ENCODE assay signal across 8 cellular contexts in genomic region chr5:78907255-78907886, GRCh38.
DNase-seq lines count a peak whose midpoint lies in the region; ATAC-seq and TF ChIP-seq lines count a peak whose summit lies in the region.

No MANE protein-coding gene starts in this region.

- peak overlapping the region; percentile 94 for H2BK5ac ChIP-seq in IMR-90 (ENCODE audit: low read depth, low read length, poor library complexity, severe bottlenecking)

- peak overlapping the region; percentile 58 for H3K4me2 ChIP-seq in IMR-90 (ENCODE audit: low read depth, low read length)
- no peak overlapping the region for H3K4me2 ChIP-seq in mammary epithelial cell (ENCODE audit: insufficient read depth, low read depth, low read length)

- peak overlapping the region; percentile 90 for H3K18ac ChIP-seq in IMR-90 (ENCODE audit: low read depth, low read length)

- H3K4me3 ChIP-seq in AG04450 (ENCODE audit: low read depth, low read length): no peak overlapping the region
- no peak overlapping the region for H3K4me3 ChIP-seq in IMR-90 (ENCODE audit: insufficient read depth, low read depth, low read length)
- H3K4me3 ChIP-seq in mammary epithelial cell (replicated peaks in 1 of 3; ENCODE audit: insufficient read depth in 1 of 3, low read depth in 2 of 3, low read length in 3 of 3): no peak overlapping the region
- peak overlapping the region in 1 of 2 donors; percentile 20 for H3K4me3 ChIP-seq in muscle layer of colon (ENCODE audit: low read depth in 1 of 2, low read length in 2 of 2)

- H3K9me1 ChIP-seq in IMR-90 (ENCODE audit: insufficient read depth, low read length): peaks cover 8% of the 10 kb centered on the region; the same call in 1 of the 2 replicates

- CTCF ChIA-PET in AG04450 (lab: Charles Lee): interaction anchor here (0.9 kb wide), 2 partner anchors 24 to 226 kb away, joined by 3 to 4 read pairs; no protein-coding TSS in a partner anchor
- CTCF ChIA-PET in IMR-90 (lab: Yijun Ruan, JAX): interaction anchor here (0.6 to 1.5 kb wide), 5 partner anchors 58 to 428 kb away, joined by 3 read pairs; no protein-coding TSS in a partner anchor
- CTCF ChIA-PET in mammary epithelial cell (lab: Charles Lee; ENCODE audit: low non-redundant PET): no interaction called here

- H3K23ac ChIP-seq in IMR-90 (ENCODE audit: low read depth, low read length): peak overlapping the region; percentile 71; the same call in 1 of the 2 replicates

- H2BK15ac ChIP-seq in IMR-90 (ENCODE audit: low read depth, low read length): peak overlapping the region; percentile 97; the same call in 2 of the 3 replicates

- TF ChIP-seq POLR2A in IMR-90 (IDR thresholded peaks at IDR 0.05; ENCODE audit: low read depth, low read length): no peak

- intact Hi-C loops in IMR-90 (cut with micrococcal nuclease) (loop anchor here (5.0 kb wide), 3 partner anchors 400 to 1175 kb away; no protein-coding TSS in a partner anchor), mammary epithelial cell (cut with micrococcal nuclease) (no loop called here)

- H3K4me1 ChIP-seq in IMR-90 (ENCODE audit: control insufficient read depth, insufficient read depth, low read length) (peaks cover 21% of the 10 kb centered on the region), mammary epithelial cell (ENCODE audit: insufficient read depth, low read length) (no peaks in the 10 kb centered on the region), muscle layer of colon (ENCODE audit: insufficient read depth, low read length) (peaks cover 30% of the 10 kb centered on the region)

- no peak for TF ChIP-seq RAD21 in IMR-90 (IDR thresholded peaks at IDR 0.05; ENCODE audit: low read length)

- H4K20me1 ChIP-seq in IMR-90 (ENCODE audit: insufficient read depth, low read length): peaks cover 4% of the 10 kb centered on the region
- no peaks in the 10 kb centered on the region for H4K20me1 ChIP-seq in mammary epithelial cell (ENCODE audit: insufficient read depth, low read length)

- H2AK9ac ChIP-seq in IMR-90 (replicated peaks; ENCODE audit: low read depth, low read length, poor library complexity): no peak overlapping the region

- dilution Hi-C loops in IMR-90 (cut with HindIII; ENCODE audit: low sequenced_read_pairs, unreplicated experiment) (no loop called here), mammary epithelial cell (cut with HindIII; ENCODE audit: low sequenced_read_pairs) (no loop called here)

- peak overlapping the region; percentile 87 to 92 for H4K8ac ChIP-seq in IMR-90 (ENCODE audit: low read depth in 2 of 2, low read length in 2 of 2)

- peak overlapping the region; percentile 83 for H4K91ac ChIP-seq in IMR-90 (ENCODE audit: insufficient read depth, low read depth, low read length)

- peak overlapping the region; percentile 82 for H4K5ac ChIP-seq in IMR-90 (ENCODE audit: low read depth, low read length)

- DNase-seq in AG04450 (ENCODE audit: low read depth, low spot score) (peak; percentile 96), IMR-90 (peak; percentile 99), mammary epithelial cell (peak; percentile 26), NCI-H2196 (lab: John Stamatoyannopoulos, UW; ENCODE audit: unreplicated experiment) (no peak)
- no peak for DNase-seq in activated CD8-positive, alpha-beta memory T cell treated with anti-CD3 and anti-CD28 coated beads, Interleukin-2, amount 50 U/mL, for 48 hours

- peak overlapping the region; percentile 92 for H2AK5ac ChIP-seq in IMR-90 (ENCODE audit: low read depth, low read length)

- H2BK20ac ChIP-seq in IMR-90 (ENCODE audit: low read depth, low read length): peak overlapping the region; percentile 91

- peaks cover under 1 to 5% of the 10 kb centered on the region in 2 experiments; a peak in 2 of 4 replicates for H3K79me1 ChIP-seq in IMR-90 (ENCODE audit: low read depth in 1 of 2, low read length in 2 of 2)

- peak overlapping the region; percentile 89 for H3K4ac ChIP-seq in IMR-90 (ENCODE audit: low read depth, low read length)

- TF ChIP-seq CTCF in AG04450 (IDR thresholded peaks at IDR 0.05; ENCODE audit: low read depth, low read length) (no peak), IMR-90 (conservative IDR thresholded peaks at IDR 0.05; ENCODE audit: low read depth, low read length) (no peak), mammary epithelial cell (conservative IDR thresholded peaks at IDR 0.05 in 1 of 2, IDR thresholded peaks at IDR 0.05 in 1 of 2; ENCODE audit: extremely low read depth in 1 of 2, insufficient read depth in 1 of 2, low read depth in 1 of 2, low read length in 2 of 2) (no peak)

- in situ Hi-C loops in IMR-90 (cut with MboI; ENCODE audit: low sequenced_read_pairs): no loop called here
- in situ Hi-C loops in mammary epithelial cell (cut with MboI; ENCODE audit: low sequenced_read_pairs in 2 of 2): loop anchor here in 1 of 2 donors (10.0 kb wide), 1 partner anchor 57 kb away; no protein-coding TSS in a partner anchor

- H3K9me3 ChIP-seq in AG04450 (ENCODE audit: control insufficient read depth, insufficient read depth, low read length) (no peaks in the 10 kb centered on the region), IMR-90 (ENCODE audit: control insufficient read depth, insufficient read depth, low read length) (no peaks in the 10 kb centered on the region), mammary epithelial cell (replicated peaks; ENCODE audit: insufficient read depth, low read length) (no peaks in the 10 kb centered on the region), muscle layer of colon (ENCODE audit: low read length) (no peaks in the 10 kb centered on the region)

- POLR2A ChIA-PET in AG04450 (lab: Yijun Ruan, JAX): interaction anchor here (0.7 to 1.7 kb wide), 10 partner anchors 17 to 547 kb away, joined by 3 to 11 read pairs (median 4); partner anchors contain the start of genes LHFPL2 and SCAMP1
- POLR2A ChIA-PET in IMR-90 (lab: Charles Lee; ENCODE audit: unreplicated experiment): interaction anchor here (0.6 to 0.8 kb wide), 2 partner anchors 127 to 377 kb away, joined by 3 to 19 read pairs; no protein-coding TSS in a partner anchor

- H3K27ac ChIP-seq in AG04450 (ENCODE audit: low read depth, low read length): peak overlapping the region; percentile 98
- H3K27ac ChIP-seq in IMR-90 (ENCODE audit: insufficient read depth, low read length): peak overlapping the region; percentile 98
- no peak overlapping the region for H3K27ac ChIP-seq in mammary epithelial cell (ENCODE audit: insufficient read depth, low read depth, low read length)
- H3K27ac ChIP-seq in muscle layer of colon (ENCODE audit: low read depth, low read length): peak overlapping the region; percentile 14

- peak overlapping the region; percentile 85 for H3K56ac ChIP-seq in IMR-90 (ENCODE audit: extremely low read depth, insufficient read depth, low read length)

- peak overlapping the region; percentile 93 for H2BK120ac ChIP-seq in IMR-90 (ENCODE audit: low read depth, low read length)

- 0% methylated on average over 5 of the region's 11 CpGs; no CpG with 5 or more reads in 1 of the 2 experiments for WGBS in IMR-90 (ENCODE audit: extremely low coverage in 2 of 2, insufficient read length in 1 of 2), 2 experiments
- WGBS in mammary epithelial cell (ENCODE audit: low coverage, missing lambda C conversion rate): 92% methylated on average over 11 of the region's 11 CpGs

- H3K36me3 ChIP-seq in IMR-90 (ENCODE audit: control insufficient read depth, insufficient read depth, low read length): no peaks in the 10 kb centered on the region
- no peaks in the 10 kb centered on the region for H3K36me3 ChIP-seq in mammary epithelial cell (ENCODE audit: insufficient read depth, low read length)
- H3K36me3 ChIP-seq in muscle layer of colon (ENCODE audit: insufficient read depth, low read length): no peaks in the 10 kb centered on the region

- H3K9ac ChIP-seq in IMR-90 (ENCODE audit: low read depth, low read length) (peak overlapping the region; percentile 16; the same call in 1 of the 2 replicates), mammary epithelial cell (ENCODE audit: insufficient read depth, low read length) (no peak overlapping the region), muscle layer of colon (ENCODE audit: low read length) (no peak overlapping the region)

- no peaks in the 10 kb centered on the region for H3K27me3 ChIP-seq in AG04450 (ENCODE audit: control insufficient read depth, insufficient read depth, low read length)
- H3K27me3 ChIP-seq in IMR-90 (ENCODE audit: control insufficient read depth, insufficient read depth, low read length): no peaks in the 10 kb centered on the region
- H3K27me3 ChIP-seq in mammary epithelial cell (ENCODE audit: insufficient read depth, low read length): no peaks in the 10 kb centered on the region
- no peaks in the 10 kb centered on the region for H3K27me3 ChIP-seq in muscle layer of colon (ENCODE audit: control insufficient read depth in 1 of 2, insufficient read depth in 2 of 2, low read length in 2 of 2)

- peak; percentile 68 for ATAC-seq in IMR-90 (ENCODE audit: low read depth)
- ATAC-seq in GM21737 (IDR thresholded peaks at IDR 0.05; ENCODE audit: unreplicated experiment): no peak
- no peak for ATAC-seq in GM21447 (IDR thresholded peaks at IDR 0.05; ENCODE audit: unreplicated experiment)

- H2AFZ ChIP-seq in IMR-90 (replicated peaks; ENCODE audit: low read length, poor library complexity) (peak overlapping the region; percentile 45), mammary epithelial cell (ENCODE audit: low read depth, low read length) (no peak overlapping the region)

- peak overlapping the region; percentile 66 for H3K14ac ChIP-seq in IMR-90 (replicated peaks; ENCODE audit: low read depth, low read length)

- no TSS peak for BruUV-seq in IMR-90 (replicated peaks; lab: Mats Ljungman, UMichigan)
- no TSS peak for BruUV-seq in mammary epithelial cell (replicated peaks; lab: Mats Ljungman, UMichigan)

- H3K79me2 ChIP-seq in mammary epithelial cell (ENCODE audit: insufficient read depth, low read length): no peaks in the 10 kb centered on the region

TF ChIP-seq in IMR-90, 13 proteins besides CTCF, POLR2A, EP300 and RAD21 (continues in another document):
- TF ChIP-seq NFE2L2 (IDR thresholded peaks at IDR 0.05; ENCODE audit: low read depth, low read length) (0 out of 2 replicates have a peak, but pooled peaks have one; percentile 2), MXI1 (IDR thresholded peaks at IDR 0.05; ENCODE audit: borderline replicate concordance, low read depth, low read length) (0 out of 2 replicates have a peak, but pooled peaks have one; percentile 14), RFX5 (IDR thresholded peaks at IDR 0.05; ENCODE audit: low read depth, low read length) (no peak), SMC3 (IDR thresholded peaks at IDR 0.05; ENCODE audit: low read depth, low read length) (no peak), MAFK (IDR thresholded peaks at IDR 0.05; ENCODE audit: low read depth, low read length) (0 out of 2 replicates have a peak, but pooled peaks have one; percentile 29), USF2 (IDR thresholded peaks at IDR 0.05; ENCODE audit: low read depth, low read length) (no peak), CEBPB (IDR thresholded peaks at IDR 0.05; ENCODE audit: low read depth, low read length) (peak; percentile 80)

Comparison
In these comparisons a context has a peak if more than half of its experiments do, and no peak if none do; other contexts are left out.
1. DNase-seq: peak in AG04450 (single experiment), IMR-90 (single experiment) and mammary epithelial cell (single experiment); none in NCI-H2196 (single experiment) and activated CD8-positive, alpha-beta memory T cell treated with anti-CD3 and anti-CD28 coated beads, Interleukin-2, amount 50 U/mL, for 48 hours (single experiment).